Comparison of ENCODE assay signal across 8 cellular contexts in genomic region chr19:47272448-47273312, GRCh38. TPM values are rescaled to one million over a fixed set of nuclear protein-coding genes. Genes with fewer than 3 reads are reported as not detected.
DNase-seq lines count a peak whose midpoint lies in the region; ATAC-seq, FAIRE-seq and TF ChIP-seq lines count a peak whose summit lies in the region.

No MANE protein-coding gene starts in this region.

- H3K4me3 ChIP-seq in MM.1S (ENCODE audit: low read length): peak overlapping the region; percentile 97
- H3K4me3 ChIP-seq in bronchial epithelial cell (ENCODE audit: low read depth, low read length): peak overlapping the region; percentile 61
- H3K4me3 ChIP-seq in right lobe of liver: peak overlapping the region; percentile 66 to 87 (median 74)
- H3K4me3 ChIP-seq in subcutaneous abdominal adipose tissue (ENCODE audit: low read depth in 1 of 5, low read length in 5 of 5): peak overlapping the region; percentile 69 to 90 (median 85)

- H3K9me3 ChIP-seq in MM.1S (replicated peaks; ENCODE audit: insufficient read depth, low read length): no peaks in the 10 kb centered on the region
- no peaks in the 10 kb centered on the region for H3K9me3 ChIP-seq in right lobe of liver
- H3K9me3 ChIP-seq in subcutaneous abdominal adipose tissue (ENCODE audit: control insufficient read depth in 5 of 5, low read length in 5 of 5): no peaks in the 10 kb centered on the region

- H3K27ac ChIP-seq in MM.1S (ENCODE audit: low read length): peak overlapping the region; percentile 98; the same call in 1 of the 2 replicates
- H3K27ac ChIP-seq in right lobe of liver: peak overlapping the region; percentile 93 to 94 (median 93)
- peak overlapping the region; percentile 86 for H3K27ac ChIP-seq in subcutaneous abdominal adipose tissue (ENCODE audit: low read depth, low read length)

- intact Hi-C loops in right lobe of liver (cut with DNase I): no loop called here

- TF ChIP-seq POLR2A in right lobe of liver (IDR thresholded peaks at IDR 0.05): no peak

- DNase-seq in DMS 273 (lab: John Stamatoyannopoulos, UW; ENCODE audit: unreplicated experiment) (peak; percentile 78), DMS 273 treated with DMSO at 0.1 percent for 48 hours (lab: John Stamatoyannopoulos, UW) (no peak), MM.1S (no peak), bronchial epithelial cell (ENCODE audit: low read depth) (no peak), right lobe of liver (peak in 2 of 3 donors; percentile 52 to 68), NCI-H2081 (lab: John Stamatoyannopoulos, UW) (no peak)
- no peak for DNase-seq in activated CD4-positive, CD25-positive, alpha-beta regulatory T cell treated with anti-CD3 and anti-CD28 coated beads, Interleukin-2, amount 50 U/mL, for 72 hours

- H2AFZ ChIP-seq in MM.1S (ENCODE audit: low read length): peak overlapping the region; percentile 52; the same call in 1 of the 2 replicates

- H3K4me1 ChIP-seq in MM.1S (ENCODE audit: low read length): no peaks in the 10 kb centered on the region
- peaks cover 0 to 22% (median 2%) of the 10 kb centered on the region in 4 donors for H3K4me1 ChIP-seq in right lobe of liver
- H3K4me1 ChIP-seq in subcutaneous abdominal adipose tissue (ENCODE audit: control insufficient read depth in 5 of 5, insufficient read depth in 5 of 5, low read length in 5 of 5): peaks cover 6 to 36% (median 32%) of the 10 kb centered on the region in 5 donors

- H3K79me2 ChIP-seq in MM.1S (ENCODE audit: low read length): no peaks in the 10 kb centered on the region

- no peaks in the 10 kb centered on the region for H4K20me1 ChIP-seq in MM.1S (ENCODE audit: insufficient read depth, low read length)

- no peaks in the 10 kb centered on the region for H3K27me3 ChIP-seq in MM.1S (replicated peaks; ENCODE audit: insufficient read depth, low read length)
- no peaks in the 10 kb centered on the region for H3K27me3 ChIP-seq in bronchial epithelial cell (ENCODE audit: control insufficient read depth, insufficient read depth, low read length)
- no peaks in the 10 kb centered on the region for H3K27me3 ChIP-seq in right lobe of liver
- H3K27me3 ChIP-seq in subcutaneous abdominal adipose tissue (ENCODE audit: control insufficient read depth in 5 of 5, insufficient read depth in 4 of 5, low read length in 5 of 5): no peaks in the 10 kb centered on the region

- H3K9ac ChIP-seq in MM.1S (ENCODE audit: low read length) (peak overlapping the region; percentile 100; the same call in 1 of the 2 replicates), subcutaneous abdominal adipose tissue (ENCODE audit: low read length in 5 of 5) (peak overlapping the region in 4 of 5 donors; percentile 79 to 91 (median 88))

- FAIRE-seq in bronchial epithelial cell (lab: Jason Lieb, UNC): no peak

- no peak for ATAC-seq in right lobe of liver

- TF ChIP-seq CTCF in MM.1S (IDR thresholded peaks at IDR 0.05; ENCODE audit: low read length): no peak
- TF ChIP-seq CTCF in bronchial epithelial cell (IDR thresholded peaks at IDR 0.05; ENCODE audit: insufficient read depth, low read length, severe bottlenecking): no peak
- no peak for TF ChIP-seq CTCF in right lobe of liver (IDR thresholded peaks at IDR 0.05)

- 71% methylated on average over 11 of the region's 42 CpGs for WGBS in right lobe of liver (ENCODE audit: insufficient coverage, low coverage, low lambda C conversion rate, missing lambda C conversion rate)

- H3F3A ChIP-seq in MM.1S (ENCODE audit: insufficient read depth, low read length): peaks cover 15% of the 10 kb centered on the region; the same call in 1 of the 2 replicates

- H3K9me2 ChIP-seq in MM.1S (replicated peaks; ENCODE audit: insufficient read depth, low read length): no peaks in the 10 kb centered on the region

- H3K4me2 ChIP-seq in MM.1S (ENCODE audit: low read depth, low read length): peak overlapping the region; percentile 99; the same call in 1 of the 2 replicates

- H3K36me3 ChIP-seq in MM.1S (replicated peaks; ENCODE audit: insufficient read depth, low read length) (no peaks in the 10 kb centered on the region), bronchial epithelial cell (ENCODE audit: control insufficient read depth, insufficient read depth, low read length) (peaks cover 21% of the 10 kb centered on the region), right lobe of liver (peaks cover 0 to 18% (median 5%) of the 10 kb centered on the region in 4 donors), subcutaneous abdominal adipose tissue (ENCODE audit: control insufficient read depth in 5 of 5, insufficient read depth in 5 of 5, low read length in 5 of 5) (peaks cover 0 to 26% (median 24%) of the 10 kb centered on the region in 5 donors)

RNA-seq across cellular contexts. Expression of gene INAFM1, which starts 2.0 kb away (rescaled TPM):
- total RNA-seq in bronchial epithelial cell: 0.53 and 1.7 TPM in 2 replicates
- total RNA-seq in right lobe of liver: 1 to 10 TPM; 2.2 to 5.8 (median 4.4) TPM

RNA-seq across cellular contexts. Expression of gene CCDC9, which starts 16.4 kb away (rescaled TPM):
- total RNA-seq in bronchial epithelial cell: 3.7 and 8.3 TPM in 2 replicates
- 10 to 100 TPM in 2 of 6 experiments, 1 to 10 TPM in 4; 5.8 to 15.1 (median 9.1) TPM for total RNA-seq in right lobe of liver

RNA-seq across cellular contexts. Expression of gene C5AR1, which starts 37.0 kb away (rescaled TPM):
- total RNA-seq in bronchial epithelial cell: under 0.01 and 1.0 TPM in 2 replicates
- total RNA-seq in right lobe of liver: 10 to 100 TPM in 1 of 6 experiments, 1 to 10 TPM in 5; 3.3 to 19.8 (median 5.9) TPM

RNA-seq across cellular contexts. Expression of gene BBC3, which starts 41.7 kb away (rescaled TPM):
- total RNA-seq in bronchial epithelial cell (6.3 and 12.6 TPM in 2 replicates), right lobe of liver (1 to 10 TPM; 1.8 to 8.0 (median 3.1) TPM)

RNA-seq across cellular contexts. Expression of gene C5AR2, which starts 59.3 kb away (rescaled TPM):
- total RNA-seq in bronchial epithelial cell (0.53 and 0.64 TPM in 2 replicates), right lobe of liver (1 to 10 TPM; 1.1 to 6.6 (median 3.7) TPM)

Comparison
In these comparisons a context has a peak if more than half of its experiments do, and no peak if none do; other contexts are left out.
1. DNase-seq: peak in DMS 273 (single experiment) and right lobe of liver (2 of 3); none in DMS 273 treated with DMSO at 0.1 percent for 48 hours (single experiment), MM.1S (single experiment), bronchial epithelial cell (single experiment), NCI-H2081 (0 of 2) and activated CD4-positive, CD25-positive, alpha-beta regulatory T cell treated with anti-CD3 and anti-CD28 coated beads, Interleukin-2, amount 50 U/mL, for 72 hours (single experiment).
2. Peak in every context shown above with its lines, with median percentiles within 50 percentile points of each other: H3K27ac ChIP-seq and H3K4me3 ChIP-seq.